ENCODE assay signal across 1 cellular context in the genomic region with DNA sequence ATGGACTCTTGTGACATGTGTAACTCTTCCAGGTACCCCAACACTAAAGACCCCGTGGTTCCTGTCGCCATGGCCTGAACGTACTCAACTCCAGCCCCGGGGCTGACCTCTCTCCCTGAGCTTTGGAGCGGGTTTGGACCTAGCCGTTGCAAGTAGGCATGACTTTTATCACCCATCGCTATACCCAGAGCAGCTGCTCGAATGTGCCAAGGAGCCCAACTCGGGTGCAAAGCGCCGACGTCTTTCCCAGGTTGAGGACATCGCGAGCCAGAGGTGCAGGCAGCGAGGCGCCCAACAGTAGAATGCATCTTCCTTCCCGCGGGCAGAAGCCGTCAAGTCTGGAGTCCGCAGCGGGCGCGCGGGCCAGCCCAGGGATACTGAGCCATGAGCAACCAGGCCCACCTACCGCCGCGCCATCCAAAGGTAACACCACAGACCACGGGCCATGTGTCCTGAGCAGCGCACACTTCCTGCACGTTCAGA.
TF ChIP-seq lines count a peak whose summit lies in the region.

No MANE protein-coding gene starts in this region.

TF ChIP-seq in GM12878, 131 proteins besides CTCF, POLR2A, EP300 and RAD21:
- TF ChIP-seq, protein P1, sequence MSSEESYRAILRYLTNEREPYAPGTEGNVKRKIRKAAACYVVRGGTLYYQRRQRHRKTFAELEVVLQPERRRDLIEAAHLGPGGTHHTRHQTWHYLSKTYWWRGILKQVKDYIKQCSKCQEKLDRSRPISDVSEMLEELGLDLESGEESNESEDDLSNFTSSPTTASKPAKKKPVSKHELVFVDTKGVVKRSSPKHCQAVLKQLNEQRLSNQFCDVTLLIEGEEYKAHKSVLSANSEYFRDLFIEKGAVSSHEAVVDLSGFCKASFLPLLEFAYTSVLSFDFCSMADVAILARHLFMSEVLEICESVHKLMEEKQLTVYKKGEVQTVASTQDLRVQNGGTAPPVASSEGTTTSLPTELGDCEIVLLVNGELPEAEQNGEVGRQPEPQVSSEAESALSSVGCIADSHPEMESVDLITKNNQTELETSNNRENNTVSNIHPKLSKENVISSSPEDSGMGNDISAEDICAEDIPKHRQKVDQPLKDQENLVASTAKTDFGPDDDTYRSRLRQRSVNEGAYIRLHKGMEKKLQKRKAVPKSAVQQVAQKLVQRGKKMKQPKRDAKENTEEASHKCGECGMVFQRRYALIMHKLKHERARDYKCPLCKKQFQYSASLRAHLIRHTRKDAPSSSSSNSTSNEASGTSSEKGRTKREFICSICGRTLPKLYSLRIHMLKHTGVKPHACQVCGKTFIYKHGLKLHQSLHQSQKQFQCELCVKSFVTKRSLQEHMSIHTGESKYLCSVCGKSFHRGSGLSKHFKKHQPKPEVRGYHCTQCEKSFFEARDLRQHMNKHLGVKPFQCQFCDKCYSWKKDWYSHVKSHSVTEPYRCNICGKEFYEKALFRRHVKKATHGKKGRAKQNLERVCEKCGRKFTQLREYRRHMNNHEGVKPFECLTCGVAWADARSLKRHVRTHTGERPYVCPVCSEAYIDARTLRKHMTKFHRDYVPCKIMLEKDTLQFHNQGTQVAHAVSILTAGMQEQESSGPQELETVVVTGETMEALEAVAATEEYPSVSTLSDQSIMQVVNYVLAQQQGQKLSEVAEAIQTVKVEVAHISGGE (CRISPR knock-in tag; IDR thresholded peaks at IDR 0.05), result no peak
- TF ChIP-seq CREB1 (IDR thresholded peaks at IDR 0.05; ENCODE audit: low read depth) (no peak), SPI1 (IDR thresholded peaks at IDR 0.05; ENCODE audit: borderline replicate concordance, insufficient read depth, low read depth, low read length) (no peak), PML (IDR thresholded peaks at IDR 0.05; ENCODE audit: low read length) (no peak), EZH2 (IDR thresholded peaks at IDR 0.05; ENCODE audit: borderline replicate concordance, control insufficient read depth, low read depth, low read length) (no peak), SRF (IDR thresholded peaks at IDR 0.05; ENCODE audit: low read depth in 2 of 2, low read length in 2 of 2) (no peak), KLF5 (IDR thresholded peaks at IDR 0.05; ENCODE audit: partially characterized antibody) (no peak), NR2F1 (conservative IDR thresholded peaks at IDR 0.05) (no peak), STAT3 (IDR thresholded peaks at IDR 0.05; ENCODE audit: low read depth, low read length) (no peak), IRF4 (IDR thresholded peaks at IDR 0.05; ENCODE audit: low read depth, low read length) (no peak)
- TF ChIP-seq, protein P2, sequence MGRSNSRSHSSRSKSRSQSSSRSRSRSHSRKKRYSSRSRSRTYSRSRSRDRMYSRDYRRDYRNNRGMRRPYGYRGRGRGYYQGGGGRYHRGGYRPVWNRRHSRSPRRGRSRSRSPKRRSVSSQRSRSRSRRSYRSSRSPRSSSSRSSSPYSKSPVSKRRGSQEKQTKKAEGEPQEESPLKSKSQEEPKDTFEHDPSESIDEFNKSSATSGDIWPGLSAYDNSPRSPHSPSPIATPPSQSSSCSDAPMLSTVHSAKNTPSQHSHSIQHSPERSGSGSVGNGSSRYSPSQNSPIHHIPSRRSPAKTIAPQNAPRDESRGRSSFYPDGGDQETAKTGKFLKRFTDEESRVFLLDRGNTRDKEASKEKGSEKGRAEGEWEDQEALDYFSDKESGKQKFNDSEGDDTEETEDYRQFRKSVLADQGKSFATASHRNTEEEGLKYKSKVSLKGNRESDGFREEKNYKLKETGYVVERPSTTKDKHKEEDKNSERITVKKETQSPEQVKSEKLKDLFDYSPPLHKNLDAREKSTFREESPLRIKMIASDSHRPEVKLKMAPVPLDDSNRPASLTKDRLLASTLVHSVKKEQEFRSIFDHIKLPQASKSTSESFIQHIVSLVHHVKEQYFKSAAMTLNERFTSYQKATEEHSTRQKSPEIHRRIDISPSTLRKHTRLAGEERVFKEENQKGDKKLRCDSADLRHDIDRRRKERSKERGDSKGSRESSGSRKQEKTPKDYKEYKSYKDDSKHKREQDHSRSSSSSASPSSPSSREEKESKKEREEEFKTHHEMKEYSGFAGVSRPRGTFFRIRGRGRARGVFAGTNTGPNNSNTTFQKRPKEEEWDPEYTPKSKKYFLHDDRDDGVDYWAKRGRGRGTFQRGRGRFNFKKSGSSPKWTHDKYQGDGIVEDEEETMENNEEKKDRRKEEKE (IDR thresholded peaks at IDR 0.05), result no peak
- TF ChIP-seq, protein P3, sequence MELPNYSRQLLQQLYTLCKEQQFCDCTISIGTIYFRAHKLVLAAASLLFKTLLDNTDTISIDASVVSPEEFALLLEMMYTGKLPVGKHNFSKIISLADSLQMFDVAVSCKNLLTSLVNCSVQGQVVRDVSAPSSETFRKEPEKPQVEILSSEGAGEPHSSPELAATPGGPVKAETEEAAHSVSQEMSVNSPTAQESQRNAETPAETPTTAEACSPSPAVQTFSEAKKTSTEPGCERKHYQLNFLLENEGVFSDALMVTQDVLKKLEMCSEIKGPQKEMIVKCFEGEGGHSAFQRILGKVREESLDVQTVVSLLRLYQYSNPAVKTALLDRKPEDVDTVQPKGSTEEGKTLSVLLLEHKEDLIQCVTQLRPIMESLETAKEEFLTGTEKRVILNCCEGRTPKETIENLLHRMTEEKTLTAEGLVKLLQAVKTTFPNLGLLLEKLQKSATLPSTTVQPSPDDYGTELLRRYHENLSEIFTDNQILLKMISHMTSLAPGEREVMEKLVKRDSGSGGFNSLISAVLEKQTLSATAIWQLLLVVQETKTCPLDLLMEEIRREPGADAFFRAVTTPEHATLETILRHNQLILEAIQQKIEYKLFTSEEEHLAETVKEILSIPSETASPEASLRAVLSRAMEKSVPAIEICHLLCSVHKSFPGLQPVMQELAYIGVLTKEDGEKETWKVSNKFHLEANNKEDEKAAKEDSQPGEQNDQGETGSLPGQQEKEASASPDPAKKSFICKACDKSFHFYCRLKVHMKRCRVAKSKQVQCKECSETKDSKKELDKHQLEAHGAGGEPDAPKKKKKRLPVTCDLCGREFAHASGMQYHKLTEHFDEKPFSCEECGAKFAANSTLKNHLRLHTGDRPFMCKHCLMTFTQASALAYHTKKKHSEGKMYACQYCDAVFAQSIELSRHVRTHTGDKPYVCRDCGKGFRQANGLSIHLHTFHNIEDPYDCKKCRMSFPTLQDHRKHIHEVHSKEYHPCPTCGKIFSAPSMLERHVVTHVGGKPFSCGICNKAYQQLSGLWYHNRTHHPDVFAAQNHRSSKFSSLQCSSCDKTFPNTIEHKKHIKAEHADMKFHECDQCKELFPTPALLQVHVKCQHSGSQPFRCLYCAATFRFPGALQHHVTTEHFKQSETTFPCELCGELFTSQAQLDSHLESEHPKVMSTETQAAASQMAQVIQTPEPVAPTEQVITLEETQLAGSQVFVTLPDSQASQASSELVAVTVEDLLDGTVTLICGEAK (IDR thresholded peaks at IDR 0.05; ENCODE audit: borderline replicate concordance), result no peak
- TF ChIP-seq, protein P4, sequence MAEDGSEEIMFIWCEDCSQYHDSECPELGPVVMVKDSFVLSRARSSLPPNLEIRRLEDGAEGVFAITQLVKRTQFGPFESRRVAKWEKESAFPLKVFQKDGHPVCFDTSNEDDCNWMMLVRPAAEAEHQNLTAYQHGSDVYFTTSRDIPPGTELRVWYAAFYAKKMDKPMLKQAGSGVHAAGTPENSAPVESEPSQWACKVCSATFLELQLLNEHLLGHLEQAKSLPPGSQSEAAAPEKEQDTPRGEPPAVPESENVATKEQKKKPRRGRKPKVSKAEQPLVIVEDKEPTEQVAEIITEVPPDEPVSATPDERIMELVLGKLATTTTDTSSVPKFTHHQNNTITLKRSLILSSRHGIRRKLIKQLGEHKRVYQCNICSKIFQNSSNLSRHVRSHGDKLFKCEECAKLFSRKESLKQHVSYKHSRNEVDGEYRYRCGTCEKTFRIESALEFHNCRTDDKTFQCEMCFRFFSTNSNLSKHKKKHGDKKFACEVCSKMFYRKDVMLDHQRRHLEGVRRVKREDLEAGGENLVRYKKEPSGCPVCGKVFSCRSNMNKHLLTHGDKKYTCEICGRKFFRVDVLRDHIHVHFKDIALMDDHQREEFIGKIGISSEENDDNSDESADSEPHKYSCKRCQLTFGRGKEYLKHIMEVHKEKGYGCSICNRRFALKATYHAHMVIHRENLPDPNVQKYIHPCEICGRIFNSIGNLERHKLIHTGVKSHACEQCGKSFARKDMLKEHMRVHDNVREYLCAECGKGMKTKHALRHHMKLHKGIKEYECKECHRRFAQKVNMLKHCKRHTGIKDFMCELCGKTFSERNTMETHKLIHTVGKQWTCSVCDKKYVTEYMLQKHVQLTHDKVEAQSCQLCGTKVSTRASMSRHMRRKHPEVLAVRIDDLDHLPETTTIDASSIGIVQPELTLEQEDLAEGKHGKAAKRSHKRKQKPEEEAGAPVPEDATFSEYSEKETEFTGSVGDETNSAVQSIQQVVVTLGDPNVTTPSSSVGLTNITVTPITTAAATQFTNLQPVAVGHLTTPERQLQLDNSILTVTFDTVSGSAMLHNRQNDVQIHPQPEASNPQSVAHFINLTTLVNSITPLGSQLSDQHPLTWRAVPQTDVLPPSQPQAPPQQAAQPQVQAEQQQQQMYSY (CRISPR knock-in tag; IDR thresholded peaks at IDR 0.05), result no peak
- TF ChIP-seq, protein P5, sequence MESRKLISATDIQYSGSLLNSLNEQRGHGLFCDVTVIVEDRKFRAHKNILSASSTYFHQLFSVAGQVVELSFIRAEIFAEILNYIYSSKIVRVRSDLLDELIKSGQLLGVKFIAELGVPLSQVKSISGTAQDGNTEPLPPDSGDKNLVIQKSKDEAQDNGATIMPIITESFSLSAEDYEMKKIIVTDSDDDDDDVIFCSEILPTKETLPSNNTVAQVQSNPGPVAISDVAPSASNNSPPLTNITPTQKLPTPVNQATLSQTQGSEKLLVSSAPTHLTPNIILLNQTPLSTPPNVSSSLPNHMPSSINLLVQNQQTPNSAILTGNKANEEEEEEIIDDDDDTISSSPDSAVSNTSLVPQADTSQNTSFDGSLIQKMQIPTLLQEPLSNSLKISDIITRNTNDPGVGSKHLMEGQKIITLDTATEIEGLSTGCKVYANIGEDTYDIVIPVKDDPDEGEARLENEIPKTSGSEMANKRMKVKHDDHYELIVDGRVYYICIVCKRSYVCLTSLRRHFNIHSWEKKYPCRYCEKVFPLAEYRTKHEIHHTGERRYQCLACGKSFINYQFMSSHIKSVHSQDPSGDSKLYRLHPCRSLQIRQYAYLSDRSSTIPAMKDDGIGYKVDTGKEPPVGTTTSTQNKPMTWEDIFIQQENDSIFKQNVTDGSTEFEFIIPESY (IDR thresholded peaks at IDR 0.05), result no peak
